2 cellular contexts compared by ENCODE assay signal in the genomic region with DNA sequence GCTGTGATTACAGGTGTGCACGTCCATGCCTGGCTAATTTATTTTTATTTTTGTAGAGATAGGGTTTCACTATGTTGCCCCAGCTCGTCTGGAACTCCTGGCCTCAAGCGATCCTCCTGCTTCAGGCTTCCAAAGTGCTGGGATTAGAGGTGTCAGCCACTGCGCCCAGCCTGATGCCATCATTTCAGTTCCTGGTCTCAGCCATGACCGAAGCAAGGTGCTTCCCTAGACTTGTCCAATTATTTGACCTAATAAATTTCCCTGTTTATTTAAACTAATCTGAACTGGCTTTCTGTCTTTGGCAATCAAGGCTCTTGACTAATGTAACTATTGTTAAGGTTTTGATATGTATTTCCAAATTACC.
TF ChIP-seq lines count a peak whose summit lies in the region.

No MANE protein-coding gene starts in this region.

TF ChIP-seq in H1, 55 proteins besides CTCF, POLR2A, EP300 and RAD21:
- no peak for TF ChIP-seq RBBP5 (IDR thresholded peaks at IDR 0.05; ENCODE audit: borderline replicate concordance, low read depth, low read length)
- no peak for TF ChIP-seq SP1 (IDR thresholded peaks at IDR 0.05; ENCODE audit: low read depth, low read length)
- TF ChIP-seq ASH2L (IDR thresholded peaks at IDR 0.05; ENCODE audit: low read length) = no peak
- TF ChIP-seq POU5F1 (IDR thresholded peaks at IDR 0.05; ENCODE audit: low read depth, low read length) = no peak
- no peak for TF ChIP-seq CEBPB (IDR thresholded peaks at IDR 0.05; ENCODE audit: low read depth, low read length)
- no peak for TF ChIP-seq CBX8 (IDR thresholded peaks at IDR 0.05; ENCODE audit: borderline replicate concordance, low read depth, low read length)
- TF ChIP-seq TCF12 (IDR thresholded peaks at IDR 0.05; ENCODE audit: low read depth, low read length) = no peak
- no peak for TF ChIP-seq TBP (IDR thresholded peaks at IDR 0.05; ENCODE audit: low read depth, low read length)
- no peak for TF ChIP-seq KDM1A (IDR thresholded peaks at IDR 0.05; ENCODE audit: borderline replicate concordance, low read length)
- no peak for TF ChIP-seq USF2 (IDR thresholded peaks at IDR 0.05; ENCODE audit: low read length)
- no peak for TF ChIP-seq BRCA1 (IDR thresholded peaks at IDR 0.05; ENCODE audit: low read depth, low read length)
- TF ChIP-seq HDAC6 (IDR thresholded peaks at IDR 0.05; ENCODE audit: low read depth, low read length) = no peak
- TF ChIP-seq JUND (IDR thresholded peaks at IDR 0.05; ENCODE audit: low read length) = no peak

TF ChIP-seq in GM23338, 12 proteins besides CTCF, POLR2A, EP300 and RAD21:
- TF ChIP-seq JUNB (IDR thresholded peaks at IDR 0.05; ENCODE audit: unreplicated experiment) (no peak), NANOG (IDR thresholded peaks at IDR 0.05; ENCODE audit: borderline replicate concordance) (no peak), ZNF114 (CRISPR knock-in tag; IDR thresholded peaks at IDR 0.05) (no peak), EZH2 (IDR thresholded peaks at IDR 0.05; ENCODE audit: low read depth, unreplicated experiment) (no peak), ETS1 (IDR thresholded peaks at IDR 0.05) (no peak), STAT1 (IDR thresholded peaks at IDR 0.05; ENCODE audit: unreplicated experiment) (no peak)
- TF ChIP-seq, protein P1, sequence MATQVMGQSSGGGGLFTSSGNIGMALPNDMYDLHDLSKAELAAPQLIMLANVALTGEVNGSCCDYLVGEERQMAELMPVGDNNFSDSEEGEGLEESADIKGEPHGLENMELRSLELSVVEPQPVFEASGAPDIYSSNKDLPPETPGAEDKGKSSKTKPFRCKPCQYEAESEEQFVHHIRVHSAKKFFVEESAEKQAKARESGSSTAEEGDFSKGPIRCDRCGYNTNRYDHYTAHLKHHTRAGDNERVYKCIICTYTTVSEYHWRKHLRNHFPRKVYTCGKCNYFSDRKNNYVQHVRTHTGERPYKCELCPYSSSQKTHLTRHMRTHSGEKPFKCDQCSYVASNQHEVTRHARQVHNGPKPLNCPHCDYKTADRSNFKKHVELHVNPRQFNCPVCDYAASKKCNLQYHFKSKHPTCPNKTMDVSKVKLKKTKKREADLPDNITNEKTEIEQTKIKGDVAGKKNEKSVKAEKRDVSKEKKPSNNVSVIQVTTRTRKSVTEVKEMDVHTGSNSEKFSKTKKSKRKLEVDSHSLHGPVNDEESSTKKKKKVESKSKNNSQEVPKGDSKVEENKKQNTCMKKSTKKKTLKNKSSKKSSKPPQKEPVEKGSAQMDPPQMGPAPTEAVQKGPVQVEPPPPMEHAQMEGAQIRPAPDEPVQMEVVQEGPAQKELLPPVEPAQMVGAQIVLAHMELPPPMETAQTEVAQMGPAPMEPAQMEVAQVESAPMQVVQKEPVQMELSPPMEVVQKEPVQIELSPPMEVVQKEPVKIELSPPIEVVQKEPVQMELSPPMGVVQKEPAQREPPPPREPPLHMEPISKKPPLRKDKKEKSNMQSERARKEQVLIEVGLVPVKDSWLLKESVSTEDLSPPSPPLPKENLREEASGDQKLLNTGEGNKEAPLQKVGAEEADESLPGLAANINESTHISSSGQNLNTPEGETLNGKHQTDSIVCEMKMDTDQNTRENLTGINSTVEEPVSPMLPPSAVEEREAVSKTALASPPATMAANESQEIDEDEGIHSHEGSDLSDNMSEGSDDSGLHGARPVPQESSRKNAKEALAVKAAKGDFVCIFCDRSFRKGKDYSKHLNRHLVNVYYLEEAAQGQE (IDR thresholded peaks at IDR 0.05; ENCODE audit: unreplicated experiment) = no peak
TF ChIP-seq in GM23338: peak in this region for 0.
